Comparison of ENCODE assay signal across 31 cellular contexts in genomic region chr19:4775627-4776152, GRCh38.
"Had no signal": no experiment of that assay in that cellular context is flagged by ENCODE, and none has a peak within 500 bp of the region (broad histone marks: within the 10 kb centered on the region; RNA-seq: fewer than 3 reads in every experiment).

No MANE protein-coding gene starts in this region.

- H3K4me1 Mint-ChIP-seq: activated T-helper 17 cell treated with anti-CD3 and anti-CD28 coated beads, Interleukin-2, amount 50 U/mL, for 72 hours had no signal

- H3K27me3 ChIP-seq: brain microvascular endothelial cell, foreskin keratinocyte, gastrocnemius medialis, heart left ventricle had no signal

- H3K4me1 ChIP-seq: esophagus muscularis mucosa, foreskin keratinocyte, gastrocnemius medialis, heart left ventricle had no signal

- H3K36me3 ChIP-seq: brain microvascular endothelial cell, esophagus muscularis mucosa, gastrocnemius medialis, heart left ventricle had no signal

- H3K4me3 ChIP-seq: esophagus muscularis mucosa, gastrocnemius medialis, heart left ventricle had no signal

- H3K4me3 Mint-ChIP-seq: activated B cell treated with CpG ODN at 0.5 μM for 24 hours; activated CD8-positive, alpha-beta T cell treated with anti-CD3 and anti-CD28 coated beads for 36 hours; activated naive CD8-positive, alpha-beta T cell; activated T-cell treated with anti-CD3 and anti-CD28 coated beads, Interleukin-2, amount 50 U/mL, for 4 hours; activated T-helper 17 cell treated with anti-CD3 and anti-CD28 coated beads, Interleukin-2, amount 50 U/mL, for 72 hours; effector memory CD8-positive, alpha-beta T cell; T-helper 2 cell treated with Interferon-gamma antibody and Interleukin-4, amounts not matched to agents 5 μg/mL and 100 μg/mL, for 36 hours had no signal

- DNase-seq: activated B cell treated with CpG ODN at 0.5 μM for 24 hours; activated CD4-positive, alpha-beta T cell treated with anti-CD3 and anti-CD28 coated beads for 48 hours; activated CD4-positive, alpha-beta T cell treated with anti-CD3 and anti-CD28 coated beads, Interleukin-2, amount 50 U/mL, for 1 hour; activated CD4-positive, alpha-beta T cell treated with anti-CD3 and anti-CD28 coated beads, Interleukin-2, amount 50 U/mL, for 48 hours; activated CD8-positive, alpha-beta memory T cell treated with anti-CD3 and anti-CD28 coated beads for 24 hours; activated CD8-positive, alpha-beta T cell treated with anti-CD3 and anti-CD28 coated beads for 36 hours; activated effector memory CD4-positive, alpha-beta T cell treated with Interleukin-2 at 50 U/mL for 16 hours; activated gamma-delta T cell treated with Interleukin-2 at 50 U/mL for 16 hours; activated naive CD4-positive, alpha-beta T cell treated with anti-CD3 and anti-CD28 coated beads, Interleukin-2, amount 50 U/mL, for 16 hours; activated naive CD4-positive, alpha-beta T cell treated with Interleukin-2 at 50 U/mL for 16 hours; activated T-cell treated with anti-CD3 and anti-CD28 coated beads, Interleukin-2, amount 50 U/mL, for 4 hours; amniotic stem cell; anterior cingulate cortex; brain microvascular endothelial cell; caudate nucleus; cortex of kidney; dermis blood vessel endothelial cell; effector CD4-positive, alpha-beta T cell; effector memory CD8-positive, alpha-beta T cell; erythroblast; foreskin keratinocyte; gastrocnemius medialis; glutamatergic neuron; heart left ventricle; T1000; WERI-Rb-1 had no signal

- H3K9me3 Mint-ChIP-seq: activated T-cell treated with anti-CD3 and anti-CD28 coated beads, Interleukin-2, amount 50 U/mL, for 4 hours; activated T-helper 17 cell treated with anti-CD3 and anti-CD28 coated beads, Interleukin-2, amount 50 U/mL, for 72 hours; effector memory CD8-positive, alpha-beta T cell; T-helper 2 cell treated with Interferon-gamma antibody and Interleukin-4, amounts not matched to agents 5 μg/mL and 100 μg/mL, for 36 hours had no signal

- H3K27ac Mint-ChIP-seq: activated B cell treated with CpG ODN at 0.5 μM for 24 hours; activated CD8-positive, alpha-beta T cell treated with anti-CD3 and anti-CD28 coated beads for 36 hours; activated naive CD8-positive, alpha-beta T cell; activated T-helper 17 cell treated with anti-CD3 and anti-CD28 coated beads, Interleukin-2, amount 50 U/mL, for 72 hours; effector memory CD8-positive, alpha-beta T cell; T-helper 2 cell treated with Interferon-gamma antibody and Interleukin-4, amounts not matched to agents 5 μg/mL and 100 μg/mL, for 36 hours had no signal

- H3K9me3 ChIP-seq: gastrocnemius medialis had no signal

- H3K27ac ChIP-seq: brain microvascular endothelial cell, esophagus muscularis mucosa, foreskin keratinocyte, gastrocnemius medialis, heart left ventricle, WERI-Rb-1 had no signal

- ATAC-seq: activated CD4-positive, CD25-positive, alpha-beta regulatory T cell treated with anti-CD3 and anti-CD28 coated beads, Interleukin-2, amount 50 U/mL, for 24 hours; activated CD8-positive, alpha-beta T cell treated with anti-CD3 and anti-CD28 coated beads for 36 hours; activated T-cell treated with anti-CD3 and anti-CD28 coated beads, Interleukin-2, amount 50 U/mL, for 4 hours; activated T-helper 17 cell treated with anti-CD3 and anti-CD28 coated beads, Interleukin-2, amount 50 U/mL, for 72 hours; effector memory CD8-positive, alpha-beta T cell; foreskin keratinocyte; gastrocnemius medialis; heart left ventricle had no signal
